ENCODE assay signal across 17 cellular contexts in the genomic region with DNA sequence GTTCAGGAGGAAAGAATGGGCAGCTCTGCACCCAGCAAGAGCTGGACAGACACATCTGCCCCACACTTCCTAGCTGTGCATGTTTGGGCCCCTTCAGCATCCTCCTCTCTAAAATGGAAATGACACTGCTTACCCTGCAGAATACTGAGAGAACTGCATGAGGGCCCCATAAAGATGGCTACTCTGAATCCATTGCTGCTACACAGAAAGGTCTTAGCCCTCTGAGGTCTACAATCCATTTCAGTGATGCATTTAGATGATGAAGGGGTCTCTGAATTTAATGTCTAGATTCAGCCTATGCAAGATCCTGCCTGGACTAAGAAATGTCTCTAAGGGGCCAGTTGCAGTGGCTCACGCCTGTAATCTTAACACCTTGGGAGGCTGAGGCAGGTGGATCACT. TPM values are rescaled to one million over a fixed set of nuclear protein-coding genes. Genes with fewer than 3 reads are reported as not detected.
DNase-seq lines count a peak whose midpoint lies in the region; FAIRE-seq and TF ChIP-seq lines count a peak whose summit lies in the region.
"Had no signal": no experiment of that assay in that cellular context is flagged by ENCODE, and none has a peak within 500 bp of the region (broad histone marks: within the 10 kb centered on the region; RNA-seq: fewer than 3 reads in every experiment).

No MANE protein-coding gene starts in this region.

- H4K20me1 ChIP-seq in OCI-LY1 (ENCODE audit: insufficient read depth, low read length), result no peaks in the 10 kb centered on the region

- H3F3A ChIP-seq in OCI-LY1 (ENCODE audit: insufficient read depth, low read length), result no peaks in the 10 kb centered on the region

- no peak for TF ChIP-seq CTCF in OCI-LY1 (IDR thresholded peaks at IDR 0.05; ENCODE audit: low read length)
- no peak for TF ChIP-seq CTCF in glutamatergic neuron (IDR thresholded peaks at IDR 0.05; ENCODE audit: partially characterized antibody, unreplicated experiment)

- no peak overlapping the region for H3K4me3 Mint-ChIP-seq in glutamatergic neuron (ENCODE audit: unreplicated experiment)
- H3K4me3 Mint-ChIP-seq: B cell; CD8-positive, alpha-beta T cell; GM23338; HFFc6 had no signal

- no peaks in the 10 kb centered on the region for H3K9me2 ChIP-seq in OCI-LY1 (ENCODE audit: low read depth, low read length)

- peak overlapping the region; percentile 65 for H3K27ac Mint-ChIP-seq in glutamatergic neuron (ENCODE audit: unreplicated experiment)
- H3K27ac Mint-ChIP-seq: B cell; CD8-positive, alpha-beta T cell; GM23338; HFFc6 had no signal

- H3K36me3 ChIP-seq in OCI-LY1 (ENCODE audit: insufficient read depth, low read length), result peaks cover 83% of the 10 kb centered on the region; the same call in 1 of the 2 replicates
- H3K36me3 ChIP-seq: BLaER1 treated with 17β-estradiol and CSF1 and Interleukin-3, amounts not matched to agents 10 nM and 100 nM had no signal

- H3K9ac ChIP-seq in OCI-LY1 (ENCODE audit: low read length), result no peak overlapping the region
- H3K9ac ChIP-seq: BLaER1 treated with 17β-estradiol and CSF1 and Interleukin-3, amounts not matched to agents 10 nM and 100 nM had no signal

- no peaks in the 10 kb centered on the region for H3K36me3 Mint-ChIP-seq in glutamatergic neuron (ENCODE audit: unreplicated experiment)
- H3K36me3 Mint-ChIP-seq: CD8-positive, alpha-beta T cell had no signal

- peak; percentile 33 for FAIRE-seq in HTR-8/SVneo (lab: Jason Lieb, UNC)
- FAIRE-seq: G401.6, GM12892, GM18507 had no signal

- H3K27ac ChIP-seq in OCI-LY1 (ENCODE audit: low read depth, low read length, poor library complexity, severe bottlenecking), result peak overlapping the region; percentile 80
- H3K27ac ChIP-seq: BLaER1 treated with 17β-estradiol and CSF1 and Interleukin-3, amounts not matched to agents 10 nM and 100 nM had no signal

- peaks cover 99% of the 10 kb centered on the region for H3K4me1 ChIP-seq in OCI-LY1 (ENCODE audit: insufficient read depth, low read length, severe bottlenecking)

- H3K9me3 ChIP-seq in OCI-LY1 (ENCODE audit: low read length), result no peaks in the 10 kb centered on the region
- H3K9me3 ChIP-seq: BLaER1 treated with 17β-estradiol and CSF1 and Interleukin-3, amounts not matched to agents 10 nM and 100 nM had no signal

- no peaks in the 10 kb centered on the region for H3K27me3 ChIP-seq in OCI-LY1 (ENCODE audit: insufficient read depth, low read length)

- H3K4me3 ChIP-seq in OCI-LY1 (ENCODE audit: low read depth, low read length, poor library complexity, severe bottlenecking), result peak overlapping the region; percentile 5
- H3K4me3 ChIP-seq: BLaER1 treated with 17β-estradiol and CSF1 and Interleukin-3, amounts not matched to agents 10 nM and 100 nM had no signal

- no peaks in the 10 kb centered on the region for H3K27me3 Mint-ChIP-seq in glutamatergic neuron (ENCODE audit: unreplicated experiment)

- H3K4me2 ChIP-seq in OCI-LY1 (ENCODE audit: low read length), result peak overlapping the region; percentile 40; the same call in 1 of the 2 replicates

- H3K4me1 Mint-ChIP-seq in glutamatergic neuron (ENCODE audit: low read depth, unreplicated experiment), result peaks cover 25% of the 10 kb centered on the region
- H3K4me1 Mint-ChIP-seq: B cell had no signal

- H3K79me2 ChIP-seq in OCI-LY1 (ENCODE audit: insufficient read depth, low read length), result peaks cover 100% of the 10 kb centered on the region

- no peak overlapping the region for H2AFZ ChIP-seq in OCI-LY1 (ENCODE audit: low read length)
- H2AFZ ChIP-seq: GM23338 had no signal

- DNase-seq in HTR-8/SVneo (ENCODE audit: insufficient read length, low spot score) (no peak), glutamatergic neuron (no peak), DMS53 (lab: John Stamatoyannopoulos, UW) (no peak), iPS-NIHi11 (ENCODE audit: low spot score) (no peak), NOMO-1 treated with dmso at 0.1 percent for 144 hours (lab: John Stamatoyannopoulos, UW; ENCODE audit: unreplicated experiment) (no peak)
- DNase-seq: Calu3; CD8-positive, alpha-beta T cell; DND-41; H7; HFFc6 had no signal

- H3K9me3 Mint-ChIP-seq in glutamatergic neuron (ENCODE audit: unreplicated experiment), result peaks cover 4% of the 10 kb centered on the region
- H3K9me3 Mint-ChIP-seq: CD8-positive, alpha-beta T cell; GM23338; HFFc6 had no signal

RNA-seq across cellular contexts. Expression of gene BMP7, which starts 11.3 kb away (rescaled TPM):
- 8.7 TPM for total RNA-seq in glutamatergic neuron (ENCODE audit: unreplicated experiment)
- total RNA-seq: B cell; Calu3; CD8-positive, alpha-beta T cell; HFFc6 had no signal
